In genomic region chr5:131825404-131826013, GRCh38 we compare ENCODE assay signal across 17 cellular contexts. TPM values are rescaled to one million over a fixed set of nuclear protein-coding genes. Genes with fewer than 3 reads are reported as not detected.
DNase-seq lines count a peak whose midpoint lies in the region; ATAC-seq, FAIRE-seq and TF ChIP-seq lines count a peak whose summit lies in the region.
"Had no signal": no experiment of that assay in that cellular context is flagged by ENCODE, and none has a peak within 500 bp of the region (broad histone marks: within the 10 kb centered on the region; RNA-seq: fewer than 3 reads in every experiment).

No MANE protein-coding gene starts in this region.

- intact Hi-C loops in HepG2 (cut with micrococcal nuclease; ENCODE audit: unreplicated experiment) (no loop called here), right lobe of liver (cut with DNase I) (no loop called here)

- H3K9ac ChIP-seq in HepG2 (ENCODE audit: insufficient read depth, low read depth, low read length): no peak overlapping the region

- H4K20me1 ChIP-seq in HepG2 (ENCODE audit: insufficient read depth, low read length): no peaks in the 10 kb centered on the region

- no TSS peak for BruUV-seq in HepG2 (replicated peaks; lab: Mats Ljungman, UMichigan)

- TF ChIP-seq EP300 in HepG2 (IDR thresholded peaks at IDR 0.05; ENCODE audit: low read depth in 2 of 2, low read length in 2 of 2) (no peak), HepG2 (CRISPR knock-in tag; IDR thresholded peaks at IDR 0.05; ENCODE audit: borderline replicate concordance) (no peak)

- H3K79me2 ChIP-seq in HepG2 (ENCODE audit: insufficient read depth, low read length): no peaks in the 10 kb centered on the region

- 0% methylated on average over 2 of the region's 2 CpGs for WGBS in HepG2 (ENCODE audit: low lambda C conversion rate)
- 62% methylated on average over 2 of the region's 2 CpGs for WGBS in right lobe of liver (ENCODE audit: insufficient coverage, low coverage, low lambda C conversion rate, missing lambda C conversion rate)

- ATAC-seq in HepG2 (peak; percentile 69), right lobe of liver (no peak), HG02623 (IDR thresholded peaks at IDR 0.05; ENCODE audit: unreplicated experiment) (peak; percentile 88)

- TF ChIP-seq RAD21 in HepG2 (CRISPR knock-in tag; IDR thresholded peaks at IDR 0.05): no peak

- DNase-seq in HepG2 (ENCODE audit: low spot score) (peak; percentile 30), right lobe of liver (no peak), M059J (ENCODE audit: low read depth) (peak; percentile 42), frontal cortex (ENCODE audit: low spot score in 2 of 2) (no peak), mesenteric fat pad (ENCODE audit: low spot score) (no peak), cerebellum (ENCODE audit: low spot score) (no peak), NCI-H2081 (lab: John Stamatoyannopoulos, UW) (no peak)
- DNase-seq: activated T-cell treated with anti-CD3 and anti-CD28 coated beads for 4 hours; CD8-positive, alpha-beta memory T cell; colonic mucosa; GF-D8; NCI-H1048; NCI-H524; ovary; SW 1271 had no signal

- H3K4me1 ChIP-seq in HepG2 (ENCODE audit: insufficient read depth, low read length) (peaks cover 13% of the 10 kb centered on the region), right lobe of liver (no peaks in the 10 kb centered on the region)
- H3K4me1 ChIP-seq: colonic mucosa had no signal

- TF ChIP-seq POLR2A in HepG2 (IDR thresholded peaks at IDR 0.05; ENCODE audit: insufficient read depth in 1 of 2, low read depth in 2 of 2, low read length in 2 of 2) (no peak), right lobe of liver (IDR thresholded peaks at IDR 0.05) (no peak)

- TF ChIP-seq CTCF in HepG2 (CRISPR knock-in tag; IDR thresholded peaks at IDR 0.05): no peak
- no peak for TF ChIP-seq CTCF in right lobe of liver (IDR thresholded peaks at IDR 0.05)

- in situ Hi-C loops in HepG2 (cut with HindIII; ENCODE audit: extremely low pct_ligation_motif_present, low pct_unique_long_range_greater_than_20kb): no loop called here

- H3K4me3 ChIP-seq in HepG2 (replicated peaks in 1 of 3; ENCODE audit: insufficient read depth in 1 of 3, low read depth in 2 of 3, low read length in 3 of 3) (no peak overlapping the region), right lobe of liver (no peak overlapping the region)
- H3K4me3 ChIP-seq: colonic mucosa, ovary had no signal

- no peaks in the 10 kb centered on the region for H3K36me3 ChIP-seq in HepG2 (replicated peaks in 1 of 2; ENCODE audit: control insufficient read depth in 1 of 2, insufficient read depth in 2 of 2, low read length in 2 of 2)
- H3K36me3 ChIP-seq in right lobe of liver: no peaks in the 10 kb centered on the region
- H3K36me3 ChIP-seq: colonic mucosa, ovary had no signal

- H3K27me3 ChIP-seq in HepG2 (ENCODE audit: control insufficient read depth in 1 of 2, insufficient read depth in 2 of 2, low read length in 2 of 2): no peaks in the 10 kb centered on the region
- H3K27me3 ChIP-seq in right lobe of liver: no peaks in the 10 kb centered on the region
- H3K27me3 ChIP-seq: colonic mucosa, ovary had no signal

- POLR2A ChIA-PET in HepG2 (lab: Yijun Ruan, JAX): interaction anchor here (1.1 kb wide), 1 partner anchor 29 kb away, joined by 4 read pairs; the partner anchor contains the start of gene FNIP1

- FAIRE-seq in HepG2 (lab: Jason Lieb, UNC): no peak
- no peak for FAIRE-seq in frontal cortex (lab: Jason Lieb, UNC)
- FAIRE-seq: A204.1 had no signal

- H3K4me2 ChIP-seq in HepG2 (ENCODE audit: low read depth, low read length): peak overlapping the region; percentile 19

- H3K27ac ChIP-seq in HepG2 (ENCODE audit: extremely low read length, insufficient read depth, low read length): no peak overlapping the region
- no peak overlapping the region for H3K27ac ChIP-seq in right lobe of liver
- H3K27ac ChIP-seq: colonic mucosa, ovary had no signal

- H3K9me3 ChIP-seq in HepG2 (ENCODE audit: low read length) (no peaks in the 10 kb centered on the region), right lobe of liver (no peaks in the 10 kb centered on the region)
- H3K9me3 ChIP-seq: colonic mucosa had no signal

- H2AFZ ChIP-seq in HepG2 (ENCODE audit: low read length): no peak overlapping the region

- CTCF ChIA-PET in HepG2 (lab: Yijun Ruan, JAX; ENCODE audit: low intra/inter-chr PET ratio, low total read pairs): no interaction called here

TF ChIP-seq in HepG2, 621 proteins besides CTCF, POLR2A, EP300 and RAD21 (continues in another document):
- TF ChIP-seq BORCS8-MEF2B (CRISPR knock-in tag; IDR thresholded peaks at IDR 0.05): no peak
- no peak for TF ChIP-seq ZNF276 (CRISPR knock-in tag; IDR thresholded peaks at IDR 0.05; ENCODE audit: low read depth)
- TF ChIP-seq ZNF350 (CRISPR knock-in tag; IDR thresholded peaks at IDR 0.05; ENCODE audit: borderline replicate concordance, low read depth): no peak
- TF ChIP-seq SALL1 (CRISPR knock-in tag; IDR thresholded peaks at IDR 0.05): 0 out of 2 replicates have a peak, but pooled peaks have one; percentile 28
- TF ChIP-seq ARID5B (CRISPR knock-in tag; IDR thresholded peaks at IDR 0.05): peak; percentile 39

RNA-seq across cellular contexts. Expression of gene FNIP1, which starts 28.7 kb away (rescaled TPM):
- total RNA-seq in HepG2 (2016; rRNA removed; fragmentation: Illumina TruSeq; extraction: Trizol) (29.3 and 39.7 TPM in 2 replicates), right lobe of liver (10 to 100 TPM; 14.2 to 25.2 (median 20.9) TPM), frontal cortex (54.2 TPM), mesenteric fat pad (47.6 TPM), cerebellum (40.1 TPM)
- 10.9 and 11.5 TPM in 2 replicates for total RNA-seq in HepG2 (2016; cell fraction: cytosol; rRNA removed; fragmentation: Illumina TruSeq; extraction: Trizol; ENCODE audit: low read depth)
- 26.2 and 39.3 TPM in 2 replicates for total RNA-seq in HepG2 (2016; cell fraction: insoluble cytoplasmic fraction; rRNA removed; fragmentation: Illumina TruSeq; extraction: Trizol)
- 18.6 and 20.6 TPM in 2 replicates for total RNA-seq in HepG2 (2016; cell fraction: membrane; rRNA removed; fragmentation: Illumina TruSeq; extraction: Trizol)
- 50.1 and 54.5 TPM in 2 replicates for total RNA-seq in HepG2 (2016; cell fraction: nucleus; rRNA removed; fragmentation: Illumina TruSeq; extraction: Trizol)
- polyA plus RNA-seq in HepG2 (2011; rRNA removed): 8.7 and 10.9 TPM in 2 replicates
- polyA plus RNA-seq in HepG2 (2011; cell fraction: cytosol; rRNA removed): 4.9 and 5.9 TPM in 2 replicates
- polyA plus RNA-seq in HepG2 (2011; cell fraction: nucleus; rRNA removed): 12.5 and 14.4 TPM in 2 replicates
- polyA plus RNA-seq in HepG2 (2012): 8.0 and 10.1 TPM in 2 replicates
- 5.3 and 6.4 TPM in 2 replicates for polyA plus RNA-seq in HepG2 (2016; cell fraction: cytosol; fragmentation: Illumina TruSeq; extraction: Trizol; ENCODE audit: low read depth)
- polyA plus RNA-seq in HepG2 (2016; cell fraction: insoluble cytoplasmic fraction; fragmentation: Illumina TruSeq; extraction: Trizol; ENCODE audit: low read depth): 9.4 and 11.6 TPM in 2 replicates
- 6.8 and 7.6 TPM in 2 replicates for polyA plus RNA-seq in HepG2 (2016; cell fraction: membrane; fragmentation: Illumina TruSeq; extraction: Trizol; ENCODE audit: low read depth)
- polyA plus RNA-seq in HepG2 (2016; cell fraction: nucleus; fragmentation: Illumina TruSeq; extraction: Trizol; ENCODE audit: insufficient read depth, low read depth): 22.9 and 24.1 TPM in 2 replicates
- polyA minus RNA-seq in HepG2 (2011; rRNA and poly(A)+ RNA removed; ENCODE audit: low replicate concordance): 24.3 and 34.9 TPM in 2 replicates
- polyA minus RNA-seq in HepG2 (2011; cell fraction: cytosol; rRNA and poly(A)+ RNA removed): 17.7 and 18.6 TPM in 2 replicates
- 90.8 and 104 TPM in 2 replicates for polyA minus RNA-seq in HepG2 (2011; cell fraction: nucleus; rRNA and poly(A)+ RNA removed)
- total RNA-seq in M059J (2014; rRNA removed; shearing (Covaris generic)): 20.1 and 26.4 TPM in 2 replicates

Comparison
In these comparisons a context has a peak if more than half of its experiments do, and no peak if none do; other contexts are left out.
1. ATAC-seq: peak in HepG2 (single experiment) and HG02623 (single experiment); none in right lobe of liver (0 of 4).
2. DNase-seq: peak in HepG2 (single experiment) and M059J (single experiment); none in right lobe of liver (0 of 3), frontal cortex (0 of 2), mesenteric fat pad (single experiment), cerebellum (single experiment) and NCI-H2081 (0 of 2).